ENCODE assay signal across 9 cellular contexts in genomic region chr19:17751103-17751911, GRCh38. TPM values are rescaled to one million over a fixed set of nuclear protein-coding genes. Genes with fewer than 3 reads are reported as not detected.
DNase-seq lines count a peak whose midpoint lies in the region; ATAC-seq, FAIRE-seq and TF ChIP-seq lines count a peak whose summit lies in the region.
"Had no signal": no experiment of that assay in that cellular context is flagged by ENCODE, and none has a peak within 500 bp of the region (broad histone marks: within the 10 kb centered on the region; RNA-seq: fewer than 3 reads in every experiment).

TSS of gene FCHO1 (plus strand) at chr19:17751477. CDS start at chr19:17755165, 3,688 bp downstream.

- WGBS in H1 (ENCODE audit: extremely low coverage in 1 of 2, insufficient coverage in 1 of 2, insufficient read length in 1 of 2, insufficient replicate concordance in 2 of 2, low coverage in 1 of 2, low lambda C conversion rate in 2 of 2, missing lambda C conversion rate in 1 of 2), 2 experiments = 87% methylated on average over 26 of the region's 28 CpGs; no CpG with 5 or more reads in 1 of the 2 experiments

- peaks cover 5% of the 10 kb centered on the region; the same call in 1 of the 2 replicates for H3K23me2 ChIP-seq in H1 (ENCODE audit: low read depth, low read length)

- H4K8ac ChIP-seq in H1 (ENCODE audit: extremely low read depth, insufficient read depth, low read length) = peak within 1 kb of the TSS; percentile 3; the same call in 1 of the 2 replicates

- no peak within 1 kb of the TSS for H3K9ac ChIP-seq in H1 (replicated peaks in 1 of 4; ENCODE audit: extremely low read depth in 1 of 4, low read depth in 3 of 4, low read length in 3 of 4)

- H3K18ac ChIP-seq in H1 (ENCODE audit: extremely low read depth, low read length) = no peak within 1 kb of the TSS

- H3K79me2 ChIP-seq in H1 (ENCODE audit: control insufficient read depth in 1 of 2, insufficient read depth in 2 of 2, low read length in 2 of 2) = no peaks in the 10 kb centered on the region

- no peak for TF ChIP-seq EP300 in H1 (IDR thresholded peaks at IDR 0.05; ENCODE audit: borderline replicate concordance in 1 of 2, low read depth in 2 of 2, low read length in 2 of 2)

- no peaks in the 10 kb centered on the region for H3K9me3 ChIP-seq in H1 (ENCODE audit: insufficient read depth in 2 of 2, low read depth in 1 of 2, low read length in 1 of 2)
- H3K9me3 ChIP-seq: gastrocnemius medialis had no signal

- H2BK120ac ChIP-seq in H1 (replicated peaks; ENCODE audit: low read depth, low read length) = no peak within 1 kb of the TSS

- H3K14ac ChIP-seq in H1 (ENCODE audit: insufficient read length) = no peak within 1 kb of the TSS

- H3K4me3 Mint-ChIP-seq in IgD-negative memory B cell = peak within 1 kb of the TSS; percentile 83 to 95 (median 89)

- TF ChIP-seq RAD21 in H1 (IDR thresholded peaks at IDR 0.05 in 1 of 2, conservative IDR thresholded peaks at IDR 0.05 in 1 of 2; ENCODE audit: low read depth in 2 of 2, low read length in 2 of 2) = no peak

- H4K91ac ChIP-seq in H1 (replicated peaks; ENCODE audit: insufficient read length, low read length) = no peak within 1 kb of the TSS

- H4K5ac ChIP-seq in H1 (ENCODE audit: insufficient read length, low read depth, low read length) = no peak within 1 kb of the TSS

- peak within 1 kb of the TSS; percentile 88 to 98 (median 94) for H3K27ac Mint-ChIP-seq in IgD-negative memory B cell

- H3K4me3 ChIP-seq in H1 (ENCODE audit: extremely low read depth in 1 of 4, insufficient read depth in 2 of 4, low read depth in 3 of 4, low read length in 4 of 4) = no peak within 1 kb of the TSS
- H3K4me3 ChIP-seq: gastrocnemius medialis had no signal

- peaks cover 40 to 52% (median 52%) of the 10 kb centered on the region in 3 donors for H3K4me1 Mint-ChIP-seq in IgD-negative memory B cell

- H3K27me3 Mint-ChIP-seq in IgD-negative memory B cell = peaks cover 4% of the 10 kb centered on the region

- no peaks in the 10 kb centered on the region; the same call in 1 of the 2 replicates for H3K79me1 ChIP-seq in H1 (ENCODE audit: low read depth, low read length)

- no peak within 1 kb of the TSS for H3K27ac ChIP-seq in H1 (ENCODE audit: low read depth, low read length)
- H3K27ac ChIP-seq in foreskin keratinocyte = no peak within 1 kb of the TSS
- H3K27ac ChIP-seq: gastrocnemius medialis had no signal

- H3K23ac ChIP-seq in H1 (ENCODE audit: insufficient read length) = no peak within 1 kb of the TSS

- CTCF ChIA-PET in H1 (lab: Charles Lee; ENCODE audit: partially characterized antibody) = interaction anchor here (1.5 to 4.1 kb wide), 3 partner anchors 16 to 26 kb away, joined by 5 to 17 read pairs (median 13); no protein-coding TSS in a partner anchor

- H2AK5ac ChIP-seq in H1 (ENCODE audit: low read depth, low read length) = no peak within 1 kb of the TSS

- no peak for TF ChIP-seq POLR2A in H1 (IDR thresholded peaks at IDR 0.05; ENCODE audit: control extremely low read depth in 1 of 2, low read depth in 2 of 2, low read length in 2 of 2)

- H2BK20ac ChIP-seq in H1 (ENCODE audit: low read length) = no peak within 1 kb of the TSS

- no peak within 1 kb of the TSS for H2BK12ac ChIP-seq in H1 (ENCODE audit: low read depth, low read length)

- no peaks in the 10 kb centered on the region for H3K36me3 ChIP-seq in H1 (ENCODE audit: control insufficient read depth in 2 of 4, insufficient read depth in 4 of 4, low read length in 3 of 4)
- H3K36me3 ChIP-seq: gastrocnemius medialis had no signal

- no peak within 1 kb of the TSS for H3K56ac ChIP-seq in H1 (replicated peaks; ENCODE audit: insufficient read length, low read depth, low read length)

- H3K36me3 Mint-ChIP-seq in IgD-negative memory B cell = peaks cover 4% of the 10 kb centered on the region

- H2BK15ac ChIP-seq in H1 (ENCODE audit: low read length) = no peak within 1 kb of the TSS

- POLR2A ChIA-PET in H1 (lab: Charles Lee; ENCODE audit: partially characterized antibody) = interaction anchor here (1.2 to 2.7 kb wide), 2 partner anchors 11 to 216 kb away, joined by 3 to 9 read pairs; partner anchors contain the start of gene KCNN1

- H3K4ac ChIP-seq in H1 (replicated peaks; ENCODE audit: insufficient read length, low read depth, low read length) = no peak within 1 kb of the TSS

- H3K9me3 Mint-ChIP-seq in IgD-negative memory B cell = no peaks in the 10 kb centered on the region

- no peak within 1 kb of the TSS for H3K4me2 ChIP-seq in H1 (ENCODE audit: insufficient read depth in 1 of 2, low read depth in 2 of 2, low read length in 2 of 2)

- H3K4me1 ChIP-seq in H1 (replicated peaks in 1 of 4; ENCODE audit: control insufficient read depth in 3 of 4, insufficient read depth in 4 of 4, low read length in 3 of 4) = peaks cover 0 to 14% (median under 1%) of the 10 kb centered on the region in 4 experiments; a peak in 4 of 7 replicates
- no peaks in the 10 kb centered on the region for H3K4me1 ChIP-seq in foreskin keratinocyte

- ATAC-seq in GM18498 (IDR thresholded peaks at IDR 0.05; ENCODE audit: unreplicated experiment) (peak; percentile 41), GM19035 (IDR thresholded peaks at IDR 0.05; ENCODE audit: unreplicated experiment) (no peak), foreskin keratinocyte (no peak)
- ATAC-seq: gastrocnemius medialis had no signal

- peaks cover 0 to 3% of the 10 kb centered on the region in 2 experiments for H4K20me1 ChIP-seq in H1 (replicated peaks in 1 of 2; ENCODE audit: control insufficient read depth in 1 of 2, insufficient read depth in 2 of 2, low read length in 2 of 2)

- FAIRE-seq in H1 (lab: Jason Lieb, UNC) = no peak

- H3K27me3 ChIP-seq in H1 (replicated peaks in 1 of 4; ENCODE audit: control insufficient read depth in 3 of 4, extremely low read depth in 1 of 4, insufficient read depth in 3 of 4, low read length in 3 of 4) = no peaks in the 10 kb centered on the region
- H3K27me3 ChIP-seq in foreskin keratinocyte = peaks cover 17% of the 10 kb centered on the region

- DNase-seq in activated CD4-positive, alpha-beta T cell treated with anti-CD3 and anti-CD28 coated beads, Interleukin-2, amount 50 U/mL, for 4 hours = peak; percentile 86 to 87
- DNase-seq in H1 (ENCODE audit: low read depth in 1 of 2, low spot score in 2 of 2) (no peak), foreskin keratinocyte (no peak), mesenteric fat pad (ENCODE audit: low spot score) (no peak)
- peak; percentile 71 to 85 for DNase-seq in stimulated activated CD4-positive, alpha-beta T cell treated with anti-CD3 and anti-CD28 coated beads, Interleukin-1b, Interleukin-23, amount 100 ng/mL, for 4 hours (ENCODE audit: low read depth in 2 of 2)

- H2AFZ ChIP-seq in H1 (ENCODE audit: low read length) = no peak within 1 kb of the TSS

- TF ChIP-seq CTCF in H1 (IDR thresholded peaks at IDR 0.05; ENCODE audit: control extremely low read depth in 1 of 3, insufficient read depth in 1 of 3, low read depth in 1 of 3, low read length in 3 of 3) (no peak), foreskin keratinocyte (conservative IDR thresholded peaks at IDR 0.05) (no peak)

- H2BK5ac ChIP-seq in H1 (ENCODE audit: low read depth, low read length) = no peak within 1 kb of the TSS

TF ChIP-seq in H1, 55 proteins besides CTCF, POLR2A, EP300 and RAD21:
- TF ChIP-seq ATF3 (IDR thresholded peaks at IDR 0.05; ENCODE audit: insufficient read depth, low read depth, low read length) (no peak), SP1 (IDR thresholded peaks at IDR 0.05; ENCODE audit: low read depth, low read length) (no peak), KDM1A (IDR thresholded peaks at IDR 0.05; ENCODE audit: borderline replicate concordance, low read length) (0 out of 2 replicates have a peak, but pooled peaks have one; percentile 50), EGR1 (IDR thresholded peaks at IDR 0.05; ENCODE audit: borderline replicate concordance, low read depth, low read length) (no peak), TCF12 (IDR thresholded peaks at IDR 0.05; ENCODE audit: low read depth, low read length) (no peak)

RNA-seq across cellular contexts. Expression of gene FCHO1, which starts in this region (rescaled TPM):
- 42.4 TPM for polyA plus RNA-seq in IgD-negative memory B cell
- 25.9 and 27.0 TPM in 2 replicates for total RNA-seq in H1 (2021; fragmentation: NEBNext Ultra II Directional; extraction: Animal tissue kit (Norgen Biotek cat#: 25700))
- polyA plus RNA-seq in H1 (2011; rRNA removed) = 13.0 and 19.5 TPM in 2 replicates
- polyA plus RNA-seq in H1 (2011; cell fraction: cytosol; rRNA removed) = 7.2 TPM
- polyA plus RNA-seq in H1 (2011; cell fraction: nucleus; rRNA removed) = 18.3 TPM
- polyA plus RNA-seq in H1 (2012, experiment 1 of 2) = 16.1 to 33.3 TPM (median 30.3 TPM) in 4 replicates
- 31.0 TPM for polyA plus RNA-seq in H1 (2012, experiment 2 of 2)
- polyA plus RNA-seq in H1 (2013, experiment 1 of 2) = 32.3 TPM
- polyA plus RNA-seq in H1 (2013, experiment 2 of 2) = 30.1 TPM
- 7.4 and 12.0 TPM in 2 replicates for polyA minus RNA-seq in H1 (2011; rRNA and poly(A)+ RNA removed)
- polyA minus RNA-seq in H1 (2011; cell fraction: cytosol; rRNA and poly(A)+ RNA removed) = 10.9 TPM
- polyA minus RNA-seq in H1 (2011; cell fraction: nucleus; rRNA and poly(A)+ RNA removed) = 27.5 TPM
- total RNA-seq in foreskin keratinocyte = 6.2 and 8.8 TPM in 2 replicates
- polyA plus RNA-seq in foreskin keratinocyte = 6.3 and 9.9 TPM in 2 replicates
- total RNA-seq in mesenteric fat pad = 2.6 TPM

Comparison
In these comparisons a context has a peak if more than half of its experiments do, and no peak if none do; other contexts are left out.
1. DNase-seq: peak in activated CD4-positive, alpha-beta T cell treated with anti-CD3 and anti-CD28 coated beads, Interleukin-2, amount 50 U/mL, for 4 hours (2 of 2) and stimulated activated CD4-positive, alpha-beta T cell treated with anti-CD3 and anti-CD28 coated beads, Interleukin-1b, Interleukin-23, amount 100 ng/mL, for 4 hours (2 of 2); none in H1 (0 of 2), foreskin keratinocyte (0 of 2) and mesenteric fat pad (single experiment).